Comparison of ENCODE assay signal across 12 cellular contexts in the genomic region with DNA sequence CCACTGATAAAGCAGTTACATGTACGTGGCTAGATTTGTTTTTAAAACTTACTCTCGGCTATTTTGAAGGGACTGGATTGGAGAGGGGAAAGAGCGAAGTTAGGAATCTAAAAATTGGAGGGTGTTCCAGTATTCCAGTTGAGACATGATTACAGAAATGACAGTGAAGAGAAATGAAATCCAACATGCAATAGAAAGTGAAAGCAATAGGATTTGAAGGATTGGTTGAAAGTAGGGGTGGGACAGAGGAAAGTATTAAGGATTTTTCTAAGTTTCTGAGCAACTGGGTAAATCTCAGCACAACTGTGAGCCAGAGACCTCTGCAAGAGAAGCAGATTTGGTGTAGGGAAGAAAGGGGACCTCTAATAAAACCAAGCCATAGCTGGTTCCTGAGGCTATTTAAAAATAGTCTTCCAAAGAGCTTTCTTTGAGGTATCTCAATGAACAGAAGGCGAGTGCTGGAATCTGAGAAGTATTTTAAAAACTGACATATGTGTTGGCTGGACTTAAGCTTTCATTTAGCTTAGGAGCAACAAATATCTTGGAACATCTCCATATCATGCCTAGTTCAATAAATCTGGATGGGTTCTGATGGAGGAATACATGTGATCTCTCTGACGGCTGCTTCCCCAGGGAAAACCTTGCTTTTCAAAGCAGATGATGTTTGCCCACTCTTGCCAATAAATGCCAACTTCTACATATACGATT.
DNase-seq lines count a peak whose midpoint lies in the region; ATAC-seq and TF ChIP-seq lines count a peak whose summit lies in the region.
"Had no signal": no experiment of that assay in that cellular context is flagged by ENCODE, and none has a peak within 500 bp of the region (broad histone marks: within the 10 kb centered on the region; RNA-seq: fewer than 3 reads in every experiment).

No MANE protein-coding gene starts in this region.

- DNase-seq in fibroblast of peridontal ligament (ENCODE audit: extremely low read depth), result peak; percentile 4
- peak; percentile 2 for DNase-seq in myocyte (ENCODE audit: low read depth)
- no peak for DNase-seq in transverse colon
- DNase-seq in GM10248 (ENCODE audit: extremely low spot score), result no peak
- no peak for DNase-seq in inferior parietal cortex (ENCODE audit: extremely low spot score)
- DNase-seq in activated CD8-positive, alpha-beta memory T cell treated with anti-CD3 and anti-CD28 coated beads, Interleukin-2, amount 10 ng/mL, durations not matched to agents 7 days and 5 days, result no peak
- DNase-seq: activated naive CD8-positive, alpha-beta T cell treated with anti-CD3 and anti-CD28 coated beads, Interleukin-2, amount 50 U/mL, for 24 hours; foreskin fibroblast; NCI-H774; SW 1271 had no signal

- no peak for ATAC-seq in HG03045 (IDR thresholded peaks at IDR 0.05; ENCODE audit: unreplicated experiment)
- ATAC-seq in activated CD8-positive, alpha-beta memory T cell treated with anti-CD3 and anti-CD28 coated beads, Interleukin-2, amount 10 ng/mL, durations not matched to agents 7 days and 5 days, result no peak
- ATAC-seq: activated naive CD8-positive, alpha-beta T cell treated with anti-CD3 and anti-CD28 coated beads, Interleukin-2, amount 50 U/mL, for 24 hours had no signal

- TF ChIP-seq POLR2A in transverse colon (IDR thresholded peaks at IDR 0.05), result no peak

- TF ChIP-seq EP300 in transverse colon (IDR thresholded peaks at IDR 0.05; ENCODE audit: low read depth), result no peak

- H3K27ac Mint-ChIP-seq in activated CD8-positive, alpha-beta memory T cell treated with anti-CD3 and anti-CD28 coated beads, Interleukin-2, amount 10 ng/mL, durations not matched to agents 7 days and 5 days, result no peak overlapping the region
- H3K27ac Mint-ChIP-seq: activated naive CD8-positive, alpha-beta T cell treated with anti-CD3 and anti-CD28 coated beads, Interleukin-2, amount 50 U/mL, for 24 hours had no signal

- H3K9me3 Mint-ChIP-seq in activated CD8-positive, alpha-beta memory T cell treated with anti-CD3 and anti-CD28 coated beads, Interleukin-2, amount 10 ng/mL, durations not matched to agents 7 days and 5 days (ENCODE audit: low read depth), result no peaks in the 10 kb centered on the region

- H3K27me3 Mint-ChIP-seq in activated CD8-positive, alpha-beta memory T cell treated with anti-CD3 and anti-CD28 coated beads, Interleukin-2, amount 10 ng/mL, durations not matched to agents 7 days and 5 days, result peaks cover 19% of the 10 kb centered on the region
- H3K27me3 Mint-ChIP-seq: activated naive CD8-positive, alpha-beta T cell treated with anti-CD3 and anti-CD28 coated beads, Interleukin-2, amount 50 U/mL, for 24 hours had no signal

- no peaks in the 10 kb centered on the region for H3K27me3 ChIP-seq in transverse colon

- no peak for TF ChIP-seq CTCF in WI38 (IDR thresholded peaks at IDR 0.05; ENCODE audit: low read depth, low read length)
- no peak for TF ChIP-seq CTCF in transverse colon (IDR thresholded peaks at IDR 0.05)
- TF ChIP-seq CTCF in GM10248 (IDR thresholded peaks at IDR 0.05; ENCODE audit: control extremely low read depth, extremely low read depth, low read depth, missing control alignments), result no peak

- H3K4me3 Mint-ChIP-seq in activated CD8-positive, alpha-beta memory T cell treated with anti-CD3 and anti-CD28 coated beads, Interleukin-2, amount 10 ng/mL, durations not matched to agents 7 days and 5 days, result no peak overlapping the region
- H3K4me3 Mint-ChIP-seq: activated naive CD8-positive, alpha-beta T cell treated with anti-CD3 and anti-CD28 coated beads, Interleukin-2, amount 50 U/mL, for 24 hours had no signal

- peak overlapping the region; percentile 65 to 75 (median 70) for H3K27ac ChIP-seq in transverse colon

- WGBS in transverse colon (ENCODE audit: low coverage in 1 of 2), 2 donors, result 43 to 49% methylated on average over 6 of the region's 6 CpGs

- no peaks in the 10 kb centered on the region for H3K4me1 Mint-ChIP-seq in activated CD8-positive, alpha-beta memory T cell treated with anti-CD3 and anti-CD28 coated beads, Interleukin-2, amount 10 ng/mL, durations not matched to agents 7 days and 5 days
- H3K4me1 Mint-ChIP-seq: activated naive CD8-positive, alpha-beta T cell treated with anti-CD3 and anti-CD28 coated beads, Interleukin-2, amount 50 U/mL, for 24 hours had no signal

- in situ Hi-C loops in transverse colon (cut with MboI; ENCODE audit: low pct_ligation_motif_present in 1 of 4, low pct_unique_long_range_greater_than_20kb in 1 of 4, low sequenced_read_pairs in 3 of 4), result no loop called here

- no peaks in the 10 kb centered on the region for H3K9me3 ChIP-seq in transverse colon

- CTCF ChIA-PET in GM10248 (lab: Yijun Ruan, JAX), result interaction anchor here (1.0 to 1.1 kb wide), 3 partner anchors 10 to 60 kb away, joined by 3 to 4 read pairs (median 3); no protein-coding TSS in a partner anchor
- CTCF ChIA-PET in activated CD8-positive, alpha-beta memory T cell treated with anti-CD3 and anti-CD28 coated beads, Interleukin-2, amount 10 ng/mL, durations not matched to agents 7 days and 5 days (lab: Charles Lee), result no interaction called here

- peak overlapping the region; percentile 36 for H3K4me3 ChIP-seq in WI38 (ENCODE audit: low read depth, low read length)
- H3K4me3 ChIP-seq in transverse colon, result peak overlapping the region in 1 of 4 donors; percentile 16

- intact Hi-C loops in transverse colon (cut with DNase I; ENCODE audit: low total_unique reads), result no loop called here

- POLR2A ChIA-PET in GM10248 (lab: Yijun Ruan, JAX), result no interaction called here

- H3K36me3 Mint-ChIP-seq in activated CD8-positive, alpha-beta memory T cell treated with anti-CD3 and anti-CD28 coated beads, Interleukin-2, amount 10 ng/mL, durations not matched to agents 7 days and 5 days, result no peaks in the 10 kb centered on the region

- peaks cover 18 to 45% (median 20%) of the 10 kb centered on the region in 4 donors for H3K4me1 ChIP-seq in transverse colon

- no peaks in the 10 kb centered on the region for H3K36me3 ChIP-seq in transverse colon

Comparison
In these comparisons a context has a peak if more than half of its experiments do, and no peak if none do; other contexts are left out.
1. DNase-seq: peak in fibroblast of peridontal ligament (single experiment) and myocyte (single experiment); none in transverse colon (single experiment), GM10248 (single experiment), inferior parietal cortex (single experiment) and activated CD8-positive, alpha-beta memory T cell treated with anti-CD3 and anti-CD28 coated beads, Interleukin-2, amount 10 ng/mL, durations not matched to agents 7 days and 5 days (single experiment).